18 cellular contexts compared by ENCODE assay signal in the genomic region with DNA sequence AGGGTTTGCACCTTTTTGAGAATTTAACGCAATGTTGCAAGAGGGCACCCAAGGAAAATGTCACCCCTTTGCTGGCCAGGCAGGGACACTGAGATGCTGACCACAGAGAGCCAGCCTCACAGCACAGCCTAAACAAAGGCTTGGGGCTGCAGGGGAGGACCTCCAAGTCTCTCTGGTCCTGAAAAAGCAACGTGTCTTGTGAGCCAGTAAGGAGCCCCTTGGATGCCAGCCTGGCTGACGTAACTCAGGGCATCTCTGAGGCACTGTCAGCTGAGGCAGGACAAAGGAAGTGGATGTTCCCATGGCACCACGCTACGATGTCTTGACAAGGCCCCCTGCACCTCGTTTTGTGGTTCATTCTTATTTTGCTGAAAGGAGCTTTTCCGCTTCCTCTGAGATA.
DNase-seq lines count a peak whose midpoint lies in the region; ATAC-seq and TF ChIP-seq lines count a peak whose summit lies in the region.
"Had no signal": no experiment of that assay in that cellular context is flagged by ENCODE, and none has a peak within 500 bp of the region (broad histone marks: within the 10 kb centered on the region; RNA-seq: fewer than 3 reads in every experiment).

No MANE protein-coding gene starts in this region.

- H3K4me1 Mint-ChIP-seq in activated CD8-positive, alpha-beta memory T cell treated with anti-CD3 and anti-CD28 coated beads, Interleukin-2, amount 10 ng/mL, durations not matched to agents 7 days and 5 days: no peaks in the 10 kb centered on the region
- peaks cover 7% of the 10 kb centered on the region for H3K4me1 Mint-ChIP-seq in CD14-positive monocyte

- POLR2A ChIA-PET in RWPE1 (lab: Yijun Ruan, JAX; ENCODE audit: low non-redundant PET): no interaction called here

- intact Hi-C loops in CD14-positive monocyte (cut with micrococcal nuclease): loop anchor here in 1 of 2 donors (10.0 kb wide), 1 partner anchor 1876 kb away; no protein-coding TSS in a partner anchor
- intact Hi-C loops in psoas muscle (cut with DNase I): no loop called here

- WGBS in psoas muscle, 3 donors: 64 to 66% (median 65%) methylated on average over 7 of the region's 7 CpGs

- H3K36me3 ChIP-seq in psoas muscle (ENCODE audit: insufficient read depth in 1 of 2, low read depth in 1 of 2): no peaks in the 10 kb centered on the region
- H3K36me3 ChIP-seq: BE2C had no signal

- DNase-seq in activated CD8-positive, alpha-beta memory T cell treated with anti-CD3 and anti-CD28 coated beads, Interleukin-2, amount 10 ng/mL, durations not matched to agents 7 days and 5 days: peak; percentile 39
- no peak for DNase-seq in activated CD8-positive, alpha-beta memory T cell treated with anti-CD3 and anti-CD28 coated beads, Interleukin-2, amount 50 U/mL, for 4 hours
- DNase-seq in Ammon's horn (ENCODE audit: low spot score): peak; percentile 66
- DNase-seq in CD14-positive monocyte (ENCODE audit: low spot score): peak; percentile 36
- no peak for DNase-seq in RWPE1 (ENCODE audit: low spot score)
- no peak for DNase-seq in psoas muscle
- DNase-seq in DMS 273 (lab: John Stamatoyannopoulos, UW; ENCODE audit: unreplicated experiment): no peak
- DNase-seq in NCI-H69 (lab: John Stamatoyannopoulos, UW): no peak
- DNase-seq: BE2C; CD4-positive, alpha-beta T cell; CD8-positive, alpha-beta memory T cell; DMS53; DMS79 treated with DMSO at 0.1 percent for 48 hours; GM23248; H7; HCEC 1CT had no signal

- no peaks in the 10 kb centered on the region for H3K4me1 ChIP-seq in psoas muscle
- H3K4me1 ChIP-seq: BE2C had no signal

- H3K27ac Mint-ChIP-seq in activated CD8-positive, alpha-beta memory T cell treated with anti-CD3 and anti-CD28 coated beads, Interleukin-2, amount 10 ng/mL, durations not matched to agents 7 days and 5 days: no peak overlapping the region
- H3K27ac Mint-ChIP-seq in CD14-positive monocyte: no peak overlapping the region
- H3K27ac Mint-ChIP-seq: CD4-positive, alpha-beta T cell had no signal

- H3K9me3 ChIP-seq in psoas muscle: no peaks in the 10 kb centered on the region
- H3K9me3 ChIP-seq: BE2C had no signal

- CTCF ChIA-PET in activated CD8-positive, alpha-beta memory T cell treated with anti-CD3 and anti-CD28 coated beads, Interleukin-2, amount 10 ng/mL, durations not matched to agents 7 days and 5 days (lab: Charles Lee): interaction anchor here (1.3 kb wide), 1 partner anchor 18 kb away, joined by 4 read pairs; no protein-coding TSS in a partner anchor
- CTCF ChIA-PET in RWPE1 (lab: Yijun Ruan, JAX): interaction anchor here (0.6 kb wide), 1 partner anchor 981 kb away, joined by 4 read pairs; no protein-coding TSS in a partner anchor

- H3K27me3 Mint-ChIP-seq in activated CD8-positive, alpha-beta memory T cell treated with anti-CD3 and anti-CD28 coated beads, Interleukin-2, amount 10 ng/mL, durations not matched to agents 7 days and 5 days: no peaks in the 10 kb centered on the region
- H3K27me3 Mint-ChIP-seq in CD14-positive monocyte (ENCODE audit: low read depth in 3 of 3): peaks cover 3 to 5% (median 4%) of the 10 kb centered on the region in 3 donors

- no peak overlapping the region for H3K4me3 ChIP-seq in psoas muscle
- H3K4me3 ChIP-seq: GM23248 had no signal

- TF ChIP-seq CTCF in CD14-positive monocyte (IDR thresholded peaks at IDR 0.05): peak; percentile 8
- TF ChIP-seq CTCF in RWPE1 (conservative IDR thresholded peaks at IDR 0.05; ENCODE audit: low read depth): no peak
- no peak for TF ChIP-seq CTCF in psoas muscle (IDR thresholded peaks at IDR 0.05)

- H3K27ac ChIP-seq in RWPE1: peak overlapping the region; percentile 42
- no peak overlapping the region for H3K27ac ChIP-seq in psoas muscle
- H3K27ac ChIP-seq: 22Rv1, C4-2B, GM23248 had no signal

- ATAC-seq in activated CD8-positive, alpha-beta memory T cell treated with anti-CD3 and anti-CD28 coated beads, Interleukin-2, amount 10 ng/mL, durations not matched to agents 7 days and 5 days: no peak
- no peak for ATAC-seq in psoas muscle

- no peaks in the 10 kb centered on the region for H3K36me3 Mint-ChIP-seq in activated CD8-positive, alpha-beta memory T cell treated with anti-CD3 and anti-CD28 coated beads, Interleukin-2, amount 10 ng/mL, durations not matched to agents 7 days and 5 days
- H3K36me3 Mint-ChIP-seq in CD14-positive monocyte: no peaks in the 10 kb centered on the region
- H3K36me3 Mint-ChIP-seq: CD8-positive, alpha-beta memory T cell had no signal

- no peaks in the 10 kb centered on the region for H3K27me3 ChIP-seq in psoas muscle (ENCODE audit: insufficient read depth in 3 of 3, low read length in 2 of 3)
- H3K27me3 ChIP-seq: BE2C had no signal

- no peak overlapping the region for H3K4me3 Mint-ChIP-seq in activated CD8-positive, alpha-beta memory T cell treated with anti-CD3 and anti-CD28 coated beads, Interleukin-2, amount 10 ng/mL, durations not matched to agents 7 days and 5 days
- no peak overlapping the region for H3K4me3 Mint-ChIP-seq in CD14-positive monocyte
- H3K4me3 Mint-ChIP-seq: CD4-positive, alpha-beta T cell; CD8-positive, alpha-beta memory T cell had no signal

- no peaks in the 10 kb centered on the region for H3K9me3 Mint-ChIP-seq in activated CD8-positive, alpha-beta memory T cell treated with anti-CD3 and anti-CD28 coated beads, Interleukin-2, amount 10 ng/mL, durations not matched to agents 7 days and 5 days (ENCODE audit: low read depth)
- peaks cover 0 to 6% (median 0%) of the 10 kb centered on the region in 7 donors for H3K9me3 Mint-ChIP-seq in CD14-positive monocyte
- H3K9me3 Mint-ChIP-seq: CD4-positive, alpha-beta T cell had no signal

Comparison
In these comparisons a context has a peak if more than half of its experiments do, and no peak if none do; other contexts are left out.
1. DNase-seq: peak in activated CD8-positive, alpha-beta memory T cell treated with anti-CD3 and anti-CD28 coated beads, Interleukin-2, amount 10 ng/mL, durations not matched to agents 7 days and 5 days (single experiment), Ammon's horn (single experiment) and CD14-positive monocyte (single experiment); none in activated CD8-positive, alpha-beta memory T cell treated with anti-CD3 and anti-CD28 coated beads, Interleukin-2, amount 50 U/mL, for 4 hours (single experiment), RWPE1 (single experiment), psoas muscle (0 of 2), DMS 273 (single experiment) and NCI-H69 (single experiment).